In the genomic region with DNA sequence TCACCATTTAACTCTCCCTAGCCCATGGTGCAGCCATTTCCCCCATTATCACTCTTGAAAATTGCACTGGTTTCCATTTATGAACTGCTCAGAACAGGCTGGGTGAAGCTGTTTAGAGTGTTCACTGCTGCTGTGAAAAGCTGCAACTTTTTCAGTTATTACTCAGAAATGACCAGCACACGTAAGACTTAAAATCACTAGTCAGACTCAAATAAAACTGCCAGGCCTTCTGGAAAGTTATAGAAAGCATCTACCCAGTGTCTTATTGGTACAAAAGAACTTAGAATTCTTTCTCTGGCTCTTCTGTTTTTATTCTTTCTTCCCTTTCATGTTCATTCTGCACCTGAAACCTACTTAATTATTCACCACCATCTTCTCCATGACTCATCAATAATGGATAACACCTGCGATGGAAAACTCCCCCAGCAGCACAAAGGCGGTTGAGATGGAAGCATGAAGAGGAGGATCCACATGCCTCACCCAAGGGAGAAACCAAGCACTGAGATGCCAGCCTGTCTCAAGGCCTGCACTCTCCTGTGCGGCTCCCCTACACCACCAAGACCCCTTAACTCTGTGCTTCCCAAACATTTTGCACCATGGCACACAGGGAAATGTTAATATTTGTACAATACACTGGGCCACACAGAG, we compare ENCODE assay signal across 2 cellular contexts.
TF ChIP-seq lines count a peak whose summit lies in the region.

No MANE protein-coding gene starts in this region.

TF ChIP-seq in A549, 52 proteins besides CTCF, POLR2A, EP300 and RAD21 (continued from another document):
- TF ChIP-seq PHF8 (IDR thresholded peaks at IDR 0.05; ENCODE audit: borderline replicate concordance, low read depth) (no peak), CBX8 (IDR thresholded peaks at IDR 0.05) (no peak), ATOH8 (CRISPR knock-in tag; IDR thresholded peaks at IDR 0.05; ENCODE audit: low read depth) (no peak), HOXB13 (CRISPR knock-in tag; IDR thresholded peaks at IDR 0.05; ENCODE audit: low read depth) (no peak), NPAS2 (CRISPR knock-in tag; IDR thresholded peaks at IDR 0.05; ENCODE audit: borderline replicate concordance) (no peak), NFE2L2 (conservative IDR thresholded peaks at IDR 0.05; ENCODE audit: low read length) (peak; percentile 44; the same call in 1 of the 2 replicates), ZSCAN20 (CRISPR knock-in tag; IDR thresholded peaks at IDR 0.05) (no peak), RFX5 (IDR thresholded peaks at IDR 0.05) (no peak), JUNB (IDR thresholded peaks at IDR 0.05) (no peak), FOXS1 (CRISPR knock-in tag; IDR thresholded peaks at IDR 0.05) (no peak), TFCP2L1 (CRISPR knock-in tag; IDR thresholded peaks at IDR 0.05) (no peak)

TF ChIP-seq in IMR-90, 13 proteins besides CTCF, POLR2A, EP300 and RAD21 (continued from another document):
- no peak for TF ChIP-seq RCOR1 (IDR thresholded peaks at IDR 0.05; ENCODE audit: insufficient replicate concordance, low read length)
- no peak for TF ChIP-seq CEBPB (IDR thresholded peaks at IDR 0.05; ENCODE audit: low read depth, low read length)
- no peak for TF ChIP-seq BHLHE40 (IDR thresholded peaks at IDR 0.05; ENCODE audit: low read depth, low read length)
- TF ChIP-seq NFE2L2 (IDR thresholded peaks at IDR 0.05; ENCODE audit: low read depth, low read length), result peak; percentile 34; the same call in 1 of the 2 replicates
- no peak for TF ChIP-seq MAFK (IDR thresholded peaks at IDR 0.05; ENCODE audit: low read depth, low read length)
